ENCODE assay signal across 16 cellular contexts in genomic region chr3:186432189-186432588, GRCh38.
DNase-seq lines count a peak whose midpoint lies in the region; ATAC-seq and TF ChIP-seq lines count a peak whose summit lies in the region.
"Had no signal": no experiment of that assay in that cellular context is flagged by ENCODE, and none has a peak within 500 bp of the region (broad histone marks: within the 10 kb centered on the region; RNA-seq: fewer than 3 reads in every experiment).

No MANE protein-coding gene starts in this region.

- 0 out of 2 replicates have a peak overlapping the region, but pooled peaks have one; percentile 4 for H2AFZ ChIP-seq in KMS-11 (ENCODE audit: low read depth)

- no peaks in the 10 kb centered on the region for H3K36me3 Mint-ChIP-seq in activated naive CD8-positive, alpha-beta T cell treated with anti-CD3 and anti-CD28 coated beads, Interleukin-2, amount 50 U/mL, for 24 hours (ENCODE audit: low read depth)
- no peaks in the 10 kb centered on the region for H3K36me3 Mint-ChIP-seq in activated naive CD8-positive, alpha-beta T cell treated with anti-CD3 and anti-CD28 coated beads for 36 hours
- no peaks in the 10 kb centered on the region for H3K36me3 Mint-ChIP-seq in stimulated activated effector memory CD8-positive, alpha-beta T cell treated with anti-CD3 and anti-CD28 coated beads, Interleukin-12 subunit alpha, Interleukin-12 subunit beta, amount 100 ng/mL, for 72 hours
- H3K36me3 Mint-ChIP-seq: activated naive CD8-positive, alpha-beta T cell; memory B cell had no signal

- H3K36me3 ChIP-seq in KMS-11 (ENCODE audit: insufficient read depth) (no peaks in the 10 kb centered on the region), upper lobe of left lung (no peaks in the 10 kb centered on the region)
- H3K36me3 ChIP-seq: HAP-1, uterus had no signal

- H3K9me3 Mint-ChIP-seq in activated naive CD8-positive, alpha-beta T cell treated with anti-CD3 and anti-CD28 coated beads, Interleukin-2, amount 50 U/mL, for 24 hours: no peaks in the 10 kb centered on the region
- no peaks in the 10 kb centered on the region for H3K9me3 Mint-ChIP-seq in activated naive CD8-positive, alpha-beta T cell treated with anti-CD3 and anti-CD28 coated beads for 36 hours
- H3K9me3 Mint-ChIP-seq in stimulated activated effector memory CD8-positive, alpha-beta T cell treated with anti-CD3 and anti-CD28 coated beads, Interleukin-12 subunit alpha, Interleukin-12 subunit beta, amount 100 ng/mL, for 72 hours: no peaks in the 10 kb centered on the region
- H3K9me3 Mint-ChIP-seq: central memory CD8-positive, alpha-beta T cell; memory B cell had no signal

- no peaks in the 10 kb centered on the region for H3K9me3 ChIP-seq in upper lobe of left lung
- H3K9me3 ChIP-seq: HAP-1, uterus had no signal

- no peak overlapping the region for H3K4me3 Mint-ChIP-seq in activated naive CD8-positive, alpha-beta T cell treated with anti-CD3 and anti-CD28 coated beads, Interleukin-2, amount 50 U/mL, for 24 hours
- H3K4me3 Mint-ChIP-seq in activated naive CD8-positive, alpha-beta T cell treated with anti-CD3 and anti-CD28 coated beads for 36 hours: no peak overlapping the region
- H3K4me3 Mint-ChIP-seq in stimulated activated effector memory CD8-positive, alpha-beta T cell treated with anti-CD3 and anti-CD28 coated beads, Interleukin-12 subunit alpha, Interleukin-12 subunit beta, amount 100 ng/mL, for 72 hours: no peak overlapping the region
- H3K4me3 Mint-ChIP-seq: activated naive CD8-positive, alpha-beta T cell; central memory CD8-positive, alpha-beta T cell; memory B cell had no signal

- no peak overlapping the region for H3K4me2 ChIP-seq in KMS-11

- no peaks in the 10 kb centered on the region for H4K20me1 ChIP-seq in KMS-11 (ENCODE audit: insufficient read depth)

- no peak overlapping the region for H3K9ac ChIP-seq in KMS-11

- H3K27ac ChIP-seq in KMS-11 (no peak overlapping the region), upper lobe of left lung (no peak overlapping the region)
- H3K27ac ChIP-seq: uterus had no signal

- H3K27ac Mint-ChIP-seq in activated naive CD8-positive, alpha-beta T cell treated with anti-CD3 and anti-CD28 coated beads, Interleukin-2, amount 50 U/mL, for 24 hours: no peak overlapping the region
- H3K27ac Mint-ChIP-seq in activated naive CD8-positive, alpha-beta T cell treated with anti-CD3 and anti-CD28 coated beads for 36 hours: no peak overlapping the region
- no peak overlapping the region for H3K27ac Mint-ChIP-seq in stimulated activated effector memory CD8-positive, alpha-beta T cell treated with anti-CD3 and anti-CD28 coated beads, Interleukin-12 subunit alpha, Interleukin-12 subunit beta, amount 100 ng/mL, for 72 hours
- H3K27ac Mint-ChIP-seq: activated naive CD8-positive, alpha-beta T cell; memory B cell had no signal

- peaks cover 11% of the 10 kb centered on the region for H3K4me1 Mint-ChIP-seq in activated naive CD8-positive, alpha-beta T cell treated with anti-CD3 and anti-CD28 coated beads, Interleukin-2, amount 50 U/mL, for 24 hours
- no peaks in the 10 kb centered on the region for H3K4me1 Mint-ChIP-seq in activated naive CD8-positive, alpha-beta T cell treated with anti-CD3 and anti-CD28 coated beads for 36 hours
- H3K4me1 Mint-ChIP-seq in stimulated activated effector memory CD8-positive, alpha-beta T cell treated with anti-CD3 and anti-CD28 coated beads, Interleukin-12 subunit alpha, Interleukin-12 subunit beta, amount 100 ng/mL, for 72 hours: no peaks in the 10 kb centered on the region
- H3K4me1 Mint-ChIP-seq: central memory CD8-positive, alpha-beta T cell had no signal

- H3K27me3 ChIP-seq in KMS-11 (ENCODE audit: insufficient read depth, low read depth): no peaks in the 10 kb centered on the region
- no peaks in the 10 kb centered on the region for H3K27me3 ChIP-seq in upper lobe of left lung
- H3K27me3 ChIP-seq: uterus had no signal

- DNase-seq in activated naive CD8-positive, alpha-beta T cell treated with anti-CD3 and anti-CD28 coated beads, Interleukin-2, amount 50 U/mL, for 24 hours: no peak
- no peak for DNase-seq in activated naive CD8-positive, alpha-beta T cell treated with anti-CD3 and anti-CD28 coated beads for 36 hours
- DNase-seq in epithelial cell of proximal tubule (ENCODE audit: low read depth) (peak; percentile 68), upper lobe of left lung (no peak), NCI-H2196 treated with DMSO at 0.1 percent for 48 hours (lab: John Stamatoyannopoulos, UW; ENCODE audit: unreplicated experiment) (no peak), germinal center (ENCODE audit: low spot score) (no peak)
- DNase-seq in stimulated activated effector memory CD8-positive, alpha-beta T cell treated with anti-CD3 and anti-CD28 coated beads, Interleukin-12 subunit alpha, Interleukin-12 subunit beta, amount 100 ng/mL, for 72 hours (ENCODE audit: low spot score in 2 of 2): no peak
- DNase-seq: activated CD4-positive, alpha-beta T cell treated with anti-CD3 and anti-CD28 coated beads for 1 hour; DMS53; NCI-H2171; uterus had no signal

- peaks cover 13% of the 10 kb centered on the region for H3K4me1 ChIP-seq in KMS-11 (ENCODE audit: low read depth, poor library complexity, severe bottlenecking)
- H3K4me1 ChIP-seq in upper lobe of left lung: no peaks in the 10 kb centered on the region
- H3K4me1 ChIP-seq: HAP-1, uterus had no signal

- TF ChIP-seq CTCF in KMS-11 (conservative IDR thresholded peaks at IDR 0.05; ENCODE audit: low read depth, low read length) (no peak), epithelial cell of proximal tubule (conservative IDR thresholded peaks at IDR 0.05; ENCODE audit: low read depth, low read length) (no peak), upper lobe of left lung (IDR thresholded peaks at IDR 0.05) (no peak)

- 65 to 89% methylated on average over 4 of the region's 4 CpGs for WGBS in upper lobe of left lung, 2 donors

- H3K4me3 ChIP-seq in KMS-11 (IDR thresholded peaks at IDR 0.05; ENCODE audit: insufficient read depth, low read depth, low read length) (no peak overlapping the region), epithelial cell of proximal tubule (ENCODE audit: low read depth, low read length) (no peak overlapping the region), upper lobe of left lung (no peak overlapping the region)
- H3K4me3 ChIP-seq: HAP-1, uterus had no signal

- TF ChIP-seq POLR2A in upper lobe of left lung (IDR thresholded peaks at IDR 0.05): no peak

- H3K79me2 ChIP-seq in KMS-11 (ENCODE audit: insufficient read depth, low read depth): no peaks in the 10 kb centered on the region

- peaks cover 4% of the 10 kb centered on the region for H3K27me3 Mint-ChIP-seq in activated naive CD8-positive, alpha-beta T cell treated with anti-CD3 and anti-CD28 coated beads, Interleukin-2, amount 50 U/mL, for 24 hours
- no peaks in the 10 kb centered on the region for H3K27me3 Mint-ChIP-seq in activated naive CD8-positive, alpha-beta T cell treated with anti-CD3 and anti-CD28 coated beads for 36 hours
- H3K27me3 Mint-ChIP-seq: central memory CD8-positive, alpha-beta T cell; memory B cell had no signal

- ATAC-seq in activated naive CD8-positive, alpha-beta T cell treated with anti-CD3 and anti-CD28 coated beads, Interleukin-2, amount 50 U/mL, for 24 hours: peak; percentile 69
- peak; percentile 91 for ATAC-seq in stimulated activated effector memory CD8-positive, alpha-beta T cell treated with anti-CD3 and anti-CD28 coated beads, Interleukin-12 subunit alpha, Interleukin-12 subunit beta, amount 100 ng/mL, for 72 hours
- no peak for ATAC-seq in upper lobe of left lung (ENCODE audit: low FRiP score in 2 of 2)

- no peak for TF ChIP-seq EP300 in upper lobe of left lung (IDR thresholded peaks at IDR 0.05)

Comparison
In these comparisons a context has a peak if more than half of its experiments do, and no peak if none do; other contexts are left out.
1. ATAC-seq: peak in activated naive CD8-positive, alpha-beta T cell treated with anti-CD3 and anti-CD28 coated beads, Interleukin-2, amount 50 U/mL, for 24 hours (single experiment) and stimulated activated effector memory CD8-positive, alpha-beta T cell treated with anti-CD3 and anti-CD28 coated beads, Interleukin-12 subunit alpha, Interleukin-12 subunit beta, amount 100 ng/mL, for 72 hours (single experiment); none in upper lobe of left lung (0 of 2).